In genomic region chr2:4962419-4962818, GRCh38 we compare ENCODE assay signal across 14 cellular contexts.
DNase-seq lines count a peak whose midpoint lies in the region; ATAC-seq and TF ChIP-seq lines count a peak whose summit lies in the region.
"Had no signal": no experiment of that assay in that cellular context is flagged by ENCODE, and none has a peak within 500 bp of the region (broad histone marks: within the 10 kb centered on the region; RNA-seq: fewer than 3 reads in every experiment).

No MANE protein-coding gene starts in this region.

- H3K4me2 ChIP-seq in smooth muscle cell = peak overlapping the region; percentile 36
- H3K4me2 ChIP-seq: A549 had no signal

- no peaks in the 10 kb centered on the region for H4K20me1 ChIP-seq in smooth muscle cell (ENCODE audit: low read depth)

- no peaks in the 10 kb centered on the region for H3K4me1 ChIP-seq in smooth muscle cell (ENCODE audit: low read depth)
- H3K4me1 ChIP-seq: A549, Caco-2 had no signal

- H3K4me3 ChIP-seq in epithelial cell of esophagus (ENCODE audit: low read length) (no peak overlapping the region), smooth muscle cell (no peak overlapping the region)
- H3K4me3 ChIP-seq: A549 had no signal

- H3K9me3 ChIP-seq in smooth muscle cell (replicated peaks; ENCODE audit: low read depth) = no peaks in the 10 kb centered on the region

- no peaks in the 10 kb centered on the region for H3K79me2 ChIP-seq in smooth muscle cell (ENCODE audit: low read depth)

- H3K9ac ChIP-seq in smooth muscle cell (ENCODE audit: low read depth) = no peak overlapping the region

- peak overlapping the region; percentile 63 for H3K27ac ChIP-seq in smooth muscle cell (ENCODE audit: low read depth)
- H3K27ac ChIP-seq: A549 had no signal

- no peaks in the 10 kb centered on the region for H3F3A ChIP-seq in smooth muscle cell (ENCODE audit: low read depth)

- ATAC-seq in GM18517 (IDR thresholded peaks at IDR 0.05; ENCODE audit: unreplicated experiment) = no peak
- ATAC-seq: A549; CD8-positive, alpha-beta T cell had no signal

- WGBS in smooth muscle cell (ENCODE audit: low lambda C conversion rate) = 65% methylated on average over 3 of the region's 3 CpGs

- peak; percentile 63 for DNase-seq in NCI-H82 (lab: John Stamatoyannopoulos, UW)
- DNase-seq in SK-N-DZ (ENCODE audit: low spot score) = peak; percentile 81
- peak; percentile 41 for DNase-seq in epithelial cell of esophagus (ENCODE audit: low read depth)
- DNase-seq in smooth muscle cell (lab: John Stamatoyannopoulos, UW; ENCODE audit: unreplicated experiment) = no peak
- DNase-seq in COLO829 (ENCODE audit: low spot score) = no peak
- no peak for DNase-seq in DMS 273 (lab: John Stamatoyannopoulos, UW; ENCODE audit: unreplicated experiment)
- DNase-seq: Caco-2; CD8-positive, alpha-beta T cell; DMS53; GF-D8; HCEC 1CT; HFFc6 had no signal

- TF ChIP-seq CTCF in epithelial cell of esophagus (IDR thresholded peaks at IDR 0.05; ENCODE audit: insufficient read depth, low read depth, low read length, missing control alignments) = no peak
- no peak for TF ChIP-seq CTCF in smooth muscle cell (IDR thresholded peaks at IDR 0.05; ENCODE audit: borderline replicate concordance, insufficient read depth, poor library complexity, severe bottlenecking)

- no peaks in the 10 kb centered on the region for H3K36me3 ChIP-seq in smooth muscle cell (ENCODE audit: low read depth)

- H3K27me3 ChIP-seq in smooth muscle cell (ENCODE audit: low read depth) = no peaks in the 10 kb centered on the region

- no peak overlapping the region for H2AFZ ChIP-seq in smooth muscle cell (ENCODE audit: low read depth)

Comparison
In these comparisons a context has a peak if more than half of its experiments do, and no peak if none do; other contexts are left out.
1. DNase-seq: peak in NCI-H82 (single experiment), SK-N-DZ (single experiment) and epithelial cell of esophagus (single experiment); none in smooth muscle cell (single experiment), COLO829 (single experiment) and DMS 273 (single experiment).